In genomic region chr18:41745166-41746049, GRCh38 we compare ENCODE assay signal across 8 cellular contexts.
DNase-seq lines count a peak whose midpoint lies in the region; ATAC-seq and TF ChIP-seq lines count a peak whose summit lies in the region.

No MANE protein-coding gene starts in this region.

- H3K27me3 Mint-ChIP-seq in CD14-positive monocyte (ENCODE audit: low read depth in 3 of 3), result peaks cover 0 to 1% (median 0%) of the 10 kb centered on the region in 3 donors

- WGBS in mesodermal cell (ENCODE audit: insufficient coverage in 2 of 2), 2 experiments, result 0 to 61% methylated on average over 1 to 2 of the region's 5 CpGs

- H3K36me3 ChIP-seq in OCI-LY1 (ENCODE audit: insufficient read depth, low read length) (no peaks in the 10 kb centered on the region), mesodermal cell (ENCODE audit: control insufficient read depth, insufficient read depth, low read length) (no peaks in the 10 kb centered on the region)

- no peaks in the 10 kb centered on the region for H3F3A ChIP-seq in OCI-LY1 (ENCODE audit: insufficient read depth, low read length)

- H3K4me1 Mint-ChIP-seq in CD14-positive monocyte, result no peaks in the 10 kb centered on the region

- intact Hi-C loops in CD14-positive monocyte (cut with micrococcal nuclease), result no loop called here

- H3K27ac ChIP-seq in OCI-LY1 (ENCODE audit: low read depth, low read length, poor library complexity, severe bottlenecking) (no peak overlapping the region), mesodermal cell (ENCODE audit: low read depth, low read length, severe bottlenecking) (peak overlapping the region; percentile 78)

- no peaks in the 10 kb centered on the region for H4K20me1 ChIP-seq in OCI-LY1 (ENCODE audit: insufficient read depth, low read length)

- no peak overlapping the region for H3K4me2 ChIP-seq in OCI-LY1 (ENCODE audit: low read length)

- no peaks in the 10 kb centered on the region for H3K9me3 Mint-ChIP-seq in CD14-positive monocyte

- no peak overlapping the region for H3K9ac ChIP-seq in OCI-LY1 (ENCODE audit: low read length)

- H3K27ac Mint-ChIP-seq in CD14-positive monocyte, result no peak overlapping the region

- no peak overlapping the region for H3K4me3 Mint-ChIP-seq in CD14-positive monocyte

- peak; percentile 69 for TF ChIP-seq CTCF in OCI-LY1 (IDR thresholded peaks at IDR 0.05; ENCODE audit: low read length)
- peak; percentile 85 for TF ChIP-seq CTCF in choroid plexus epithelial cell (conservative IDR thresholded peaks at IDR 0.05; ENCODE audit: low read depth, low read length)
- no peak for TF ChIP-seq CTCF in CD14-positive monocyte (IDR thresholded peaks at IDR 0.05)

- H3K9me3 ChIP-seq in OCI-LY1 (ENCODE audit: low read length) (no peaks in the 10 kb centered on the region), mesodermal cell (ENCODE audit: control insufficient read depth, low read length) (no peaks in the 10 kb centered on the region)

- DNase-seq in D341Med (ENCODE audit: low spot score), result peak; percentile 88
- peak; percentile 57 to 79 for DNase-seq in Kasumi-1 (lab: John Stamatoyannopoulos, UW)
- peak; percentile 73 for DNase-seq in choroid plexus epithelial cell (ENCODE audit: low read depth)
- DNase-seq in CD14-positive monocyte (ENCODE audit: low spot score), result no peak

- no peak overlapping the region for H2AFZ ChIP-seq in OCI-LY1 (ENCODE audit: low read length)

- H3K27me3 ChIP-seq in OCI-LY1 (ENCODE audit: insufficient read depth, low read length), result no peaks in the 10 kb centered on the region

- no peaks in the 10 kb centered on the region for H3K36me3 Mint-ChIP-seq in CD14-positive monocyte

- ATAC-seq in GM19395 (IDR thresholded peaks at IDR 0.05; ENCODE audit: unreplicated experiment) (peak; percentile 62), HG02840 (IDR thresholded peaks at IDR 0.05; ENCODE audit: low FRiP score, unreplicated experiment) (no peak)

- no peaks in the 10 kb centered on the region for H3K4me1 ChIP-seq in OCI-LY1 (ENCODE audit: insufficient read depth, low read length, severe bottlenecking)
- H3K4me1 ChIP-seq in mesodermal cell (ENCODE audit: control insufficient read depth, insufficient read depth, low read length, poor library complexity, severe bottlenecking), result peaks cover 12% of the 10 kb centered on the region

- H3K4me3 ChIP-seq in OCI-LY1 (ENCODE audit: low read depth, low read length, poor library complexity, severe bottlenecking) (no peak overlapping the region), choroid plexus epithelial cell (ENCODE audit: low read depth, low read length) (no peak overlapping the region), mesodermal cell (ENCODE audit: extremely low read depth, insufficient read depth, low read length, poor library complexity, severe bottlenecking) (no peak overlapping the region)

- no peaks in the 10 kb centered on the region for H3K79me2 ChIP-seq in OCI-LY1 (ENCODE audit: insufficient read depth, low read length)

- H3K9me2 ChIP-seq in OCI-LY1 (ENCODE audit: low read depth, low read length), result no peaks in the 10 kb centered on the region
